ENCODE assay signal across 23 cellular contexts in the genomic region with DNA sequence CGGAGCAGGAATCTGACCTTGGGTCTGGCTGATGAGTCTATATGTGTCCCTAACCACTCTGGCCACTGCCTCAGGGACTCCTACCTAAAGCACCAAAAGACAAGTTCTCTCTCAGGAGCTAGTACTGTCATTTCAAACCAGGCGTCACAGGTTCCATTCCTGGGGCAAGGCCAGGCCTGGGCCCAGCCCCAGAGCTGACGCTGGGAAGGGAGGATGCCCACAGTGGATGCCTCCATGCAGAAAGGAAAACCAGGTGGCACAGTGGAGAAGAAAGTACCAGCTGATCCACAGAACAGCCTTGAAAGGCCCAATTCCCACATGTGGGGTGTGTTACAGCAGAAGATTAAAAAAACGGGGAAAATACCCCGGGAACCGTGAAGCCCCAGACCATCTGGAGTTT.
"Had no signal": no experiment of that assay in that cellular context is flagged by ENCODE, and none has a peak within 500 bp of the region (broad histone marks: within the 10 kb centered on the region; RNA-seq: fewer than 3 reads in every experiment).

No MANE protein-coding gene starts in this region.

- H2AFZ ChIP-seq: parathyroid adenoma had no signal

- DNase-seq: effector CD4-positive, alpha-beta T cell; hypothalamus; left ventricle myocardium superior; mucosa of descending colon; naive B cell; stimulated activated CD4-positive, alpha-beta T cell treated with anti-CD3 and anti-CD28 coated beads, Interleukin-12 subunit alpha, Interleukin-12 subunit beta, amount 100 ng/mL, for 4 hours; stimulated activated CD4-positive, alpha-beta T cell treated with anti-CD3 and anti-CD28 coated beads, Interleukin-1b, Interleukin-23, amount 100 ng/mL, for 48 hours; stimulated activated CD4-positive, alpha-beta T cell treated with anti-CD3 and anti-CD28 coated beads, Interleukin-4, amount 100 ng/mL, for 1 hour; stimulated activated CD8-positive, alpha-beta memory T cell treated with anti-CD3 and anti-CD28 coated beads, Interleukin-4, amount 100 ng/mL, for 48 hours; stimulated activated naive CD4-positive, alpha-beta T cell treated with Interleukin-2 at 50 U/mL for 16 hours; stomach; thyroid gland; trophoblast cell had no signal

- H3K4me1 Mint-ChIP-seq: mesothelial cell of epicardium, naive B cell, neural crest cell had no signal

- H3K36me3 ChIP-seq: neutrophil, stomach, thyroid gland had no signal

- H3K4me2 ChIP-seq: smooth muscle cell had no signal

- H3K4me3 ChIP-seq: dorsolateral prefrontal cortex, lung, mucosa of descending colon, smooth muscle cell, stomach, thyroid gland had no signal

- H3K9ac ChIP-seq: parathyroid adenoma had no signal

- ATAC-seq: left ventricle myocardium superior; mucosa of descending colon; natural killer cell treated with Interleukin-12 subunit alpha and Interleukin-12 subunit beta and Interleukin-15 and Interleukin-18, amount 100 ng/mL, for 72 hours; sciatic nerve had no signal

- H3K36me3 Mint-ChIP-seq: memory B cell; mesothelial cell of epicardium; naive B cell; natural killer cell treated with Interleukin-12 subunit alpha and Interleukin-12 subunit beta and Interleukin-15 and Interleukin-18, amount 100 ng/mL, for 72 hours had no signal

- H3K4me1 ChIP-seq: parathyroid adenoma, stomach, thyroid gland had no signal

- H3K9me3 ChIP-seq: mucosa of descending colon, neutrophil, stomach, thyroid gland had no signal

- H3K27ac ChIP-seq: neutrophil, parathyroid adenoma, stomach, thyroid gland had no signal

- H3K4me3 Mint-ChIP-seq: memory B cell; mesothelial cell of epicardium; naive B cell; natural killer cell treated with Interleukin-12 subunit alpha and Interleukin-12 subunit beta and Interleukin-15 and Interleukin-18, amount 100 ng/mL, for 72 hours; neural crest cell had no signal

- H3K9me3 Mint-ChIP-seq: memory B cell; mesothelial cell of epicardium; naive B cell; natural killer cell treated with Interleukin-12 subunit alpha and Interleukin-12 subunit beta and Interleukin-15 and Interleukin-18, amount 100 ng/mL, for 72 hours; neural crest cell had no signal

- H3K27me3 ChIP-seq: dorsolateral prefrontal cortex, stomach, thyroid gland had no signal
